In the genomic region with DNA sequence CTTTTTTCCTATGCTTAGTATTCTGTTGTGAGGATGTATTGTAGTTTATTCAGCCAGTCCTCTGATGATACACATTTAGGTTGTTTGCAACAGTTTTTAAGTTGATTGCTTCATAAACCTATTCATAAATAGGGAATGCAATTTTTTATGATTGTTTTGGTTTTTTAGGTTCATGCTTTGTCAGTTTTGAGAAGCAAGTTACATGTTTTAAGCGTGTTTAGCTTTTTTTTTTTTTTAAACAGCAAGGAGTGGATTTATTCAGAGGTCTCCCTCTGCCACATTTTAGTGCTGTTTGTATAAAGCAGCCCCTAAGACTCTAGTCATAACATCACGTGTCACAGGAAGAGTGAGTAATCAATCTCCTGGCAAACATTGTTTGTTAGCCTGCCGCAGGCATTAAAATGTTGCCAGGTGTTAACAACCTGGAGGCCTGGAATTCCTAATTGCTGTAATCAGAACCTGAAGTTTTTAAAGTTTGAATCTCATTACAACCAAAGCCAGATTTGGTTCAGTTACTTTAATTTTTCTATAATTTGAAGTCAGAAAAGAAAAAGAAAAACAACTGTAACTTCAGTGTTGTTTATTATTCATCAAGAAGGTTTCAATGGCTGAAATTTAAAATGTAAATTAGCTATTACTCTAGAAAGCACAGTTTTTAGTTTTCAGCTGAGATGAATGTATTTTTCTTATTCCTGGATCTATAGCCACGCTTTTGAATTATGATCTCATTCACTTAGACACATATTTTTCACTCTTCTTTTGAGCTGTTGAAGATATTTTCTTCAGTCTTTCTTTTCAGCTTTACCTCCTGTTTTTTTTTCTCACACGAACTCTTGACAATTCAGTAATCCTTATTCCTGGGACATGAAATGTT, we compare ENCODE assay signal across 9 cellular contexts. TPM values are rescaled to one million over a fixed set of nuclear protein-coding genes. Genes with fewer than 3 reads are reported as not detected.
A peak's percentile ranks its signal among the peaks of the same experiment; 100 is the strongest.
DNase-seq lines count a peak whose midpoint lies in the region; ATAC-seq, FAIRE-seq and TF ChIP-seq lines count a peak whose summit lies in the region.
"Had no signal": no experiment of that assay in that cellular context is flagged by ENCODE, and none has a peak within 500 bp of the region (broad histone marks: within the 10 kb centered on the region; RNA-seq: fewer than 3 reads in every experiment).

No MANE protein-coding gene starts in this region.

- no peak for FAIRE-seq in GM12891 (lab: Jason Lieb, UNC)

- H3K9me2 ChIP-seq in SK-N-SH = no peaks in the 10 kb centered on the region

- no peaks in the 10 kb centered on the region for H4K20me1 ChIP-seq in SK-N-SH (ENCODE audit: insufficient read depth)

- peak overlapping the region; percentile 10; the same call in 1 of the 2 replicates for H3K9ac ChIP-seq in SK-N-SH

- peaks cover 21% of the 10 kb centered on the region; the same call in 1 of the 2 replicates for H3K79me2 ChIP-seq in SK-N-SH (ENCODE audit: insufficient read depth)

- peaks cover 37% of the 10 kb centered on the region for H3K36me3 Mint-ChIP-seq in activated T-cell treated with anti-CD3 and anti-CD28 coated beads, Interleukin-2, amount 50 U/mL, for 4 hours (ENCODE audit: insufficient read depth)

- TF ChIP-seq CTCF in SK-N-SH (IDR thresholded peaks at IDR 0.05) (no peak), fibroblast of pulmonary artery (IDR thresholded peaks at IDR 0.05; ENCODE audit: low read length, missing control alignments) (no peak)

- peaks cover 2 to 7% of the 10 kb centered on the region in 2 experiments for H3K36me3 ChIP-seq in SK-N-SH (replicated peaks in 1 of 2; ENCODE audit: control insufficient read depth in 1 of 2, insufficient read depth in 2 of 2, low read length in 1 of 2)

- H3K27ac ChIP-seq in SK-N-SH (ENCODE audit: low read depth in 2 of 2, low read length in 1 of 2) = peak overlapping the region; percentile 16 to 33; a peak in 3 of 4 replicates

- no peaks in the 10 kb centered on the region for H3K9me3 Mint-ChIP-seq in activated T-cell treated with anti-CD3 and anti-CD28 coated beads, Interleukin-2, amount 50 U/mL, for 4 hours

- no peaks in the 10 kb centered on the region for H3K9me3 ChIP-seq in SK-N-SH

- TF ChIP-seq RAD21 in SK-N-SH (IDR thresholded peaks at IDR 0.05; ENCODE audit: low read length) = no peak

- H3K4me1 Mint-ChIP-seq in activated T-cell treated with anti-CD3 and anti-CD28 coated beads, Interleukin-2, amount 50 U/mL, for 4 hours (ENCODE audit: low read depth) = peaks cover 76% of the 10 kb centered on the region

- H3K4me3 ChIP-seq in SK-N-SH (ENCODE audit: low read depth in 2 of 2, low read length in 1 of 2) (no peak overlapping the region), fibroblast of pulmonary artery (replicated peaks; ENCODE audit: low read depth, low read length) (no peak overlapping the region)
- H3K4me3 ChIP-seq: skin epidermis had no signal

- no peak for TF ChIP-seq POLR2A in GM12891 (IDR thresholded peaks at IDR 0.05; ENCODE audit: low read depth, low read length)

- no peak for DNase-seq in activated T-cell treated with anti-CD3 and anti-CD28 coated beads, Interleukin-2, amount 50 U/mL, for 4 hours
- DNase-seq in activated T-cell treated with anti-CD3 and anti-CD28 coated beads for 4 hours (no peak), SK-N-SH (no peak), fibroblast of pulmonary artery (ENCODE audit: low read depth) (peak; percentile 69), superior temporal gyrus (ENCODE audit: extremely low spot score) (peak; percentile 16), GM12891 (ENCODE audit: insufficient read length, low spot score) (no peak)

- no peak overlapping the region for H3K4me3 Mint-ChIP-seq in activated T-cell treated with anti-CD3 and anti-CD28 coated beads, Interleukin-2, amount 50 U/mL, for 4 hours

- no peak overlapping the region for H3K4me2 ChIP-seq in SK-N-SH

- CTCF ChIA-PET in SK-N-SH (lab: Yijun Ruan, JAX) = interaction anchor here (0.6 to 4.9 kb wide), 4 partner anchors 9 to 251 kb away, joined by 3 to 108 read pairs (median 70); no protein-coding TSS in a partner anchor

- no peak overlapping the region for H2AFZ ChIP-seq in SK-N-SH (ENCODE audit: low read depth)

- TF ChIP-seq EP300 in SK-N-SH (IDR thresholded peaks at IDR 0.05; ENCODE audit: borderline replicate concordance in 1 of 2, low read depth in 1 of 2, low read length in 1 of 2) = no peak

- POLR2A ChIA-PET in SK-N-SH (lab: Yijun Ruan, JAX) = no interaction called here

- no peaks in the 10 kb centered on the region for H3K27me3 Mint-ChIP-seq in activated T-cell treated with anti-CD3 and anti-CD28 coated beads, Interleukin-2, amount 50 U/mL, for 4 hours (ENCODE audit: low read depth)

- H3K27me3 ChIP-seq in SK-N-SH (ENCODE audit: insufficient read depth) = no peaks in the 10 kb centered on the region

- peaks cover 14% of the 10 kb centered on the region for H3F3A ChIP-seq in SK-N-SH (replicated peaks; ENCODE audit: insufficient read depth)

- peaks cover 0 to 45% of the 10 kb centered on the region in 2 experiments; a peak in 3 of 4 replicates for H3K4me1 ChIP-seq in SK-N-SH (ENCODE audit: control insufficient read depth in 1 of 2, insufficient read depth in 2 of 2, low read depth in 1 of 2, low read length in 1 of 2)

- WGBS in SK-N-SH (ENCODE audit: low lambda C conversion rate) = 46% methylated on average over 5 of the region's 5 CpGs

- peak; percentile 74 to 83 for ATAC-seq in activated T-cell treated with anti-CD3 and anti-CD28 coated beads, Interleukin-2, amount 50 U/mL, for 4 hours
- no peak for ATAC-seq in HG03439 (IDR thresholded peaks at IDR 0.05; ENCODE audit: unreplicated experiment)
- ATAC-seq in HG03175 (IDR thresholded peaks at IDR 0.05; ENCODE audit: unreplicated experiment) = no peak

TF ChIP-seq in SK-N-SH, 30 proteins besides CTCF, POLR2A, EP300 and RAD21:
- no peak for TF ChIP-seq RCOR1 (IDR thresholded peaks at IDR 0.05; ENCODE audit: low read length)
- TF ChIP-seq, protein P1, sequence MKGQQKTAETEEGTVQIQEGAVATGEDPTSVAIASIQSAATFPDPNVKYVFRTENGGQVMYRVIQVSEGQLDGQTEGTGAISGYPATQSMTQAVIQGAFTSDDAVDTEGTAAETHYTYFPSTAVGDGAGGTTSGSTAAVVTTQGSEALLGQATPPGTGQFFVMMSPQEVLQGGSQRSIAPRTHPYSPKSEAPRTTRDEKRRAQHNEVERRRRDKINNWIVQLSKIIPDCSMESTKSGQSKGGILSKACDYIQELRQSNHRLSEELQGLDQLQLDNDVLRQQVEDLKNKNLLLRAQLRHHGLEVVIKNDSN (IDR thresholded peaks at IDR 0.05; ENCODE audit: borderline replicate concordance, low read depth) = peak; percentile 70; the same call in 1 of the 2 replicates
- TF ChIP-seq FOXM1 (IDR thresholded peaks at IDR 0.05; ENCODE audit: low read depth) = 0 out of 2 replicates have a peak, but pooled peaks have one; percentile 5
- TF ChIP-seq JUND (IDR thresholded peaks at IDR 0.05) = peak; percentile 42; the same call in 1 of the 2 replicates
- no peak for TF ChIP-seq YY1 (IDR thresholded peaks at IDR 0.05; ENCODE audit: low read depth)
- TF ChIP-seq NFIC (IDR thresholded peaks at IDR 0.05; ENCODE audit: borderline replicate concordance) = peak; percentile 57
- peak; percentile 74 for TF ChIP-seq TCF12 (IDR thresholded peaks at IDR 0.05)
- TF ChIP-seq FOSL2 (IDR thresholded peaks at IDR 0.05; ENCODE audit: borderline replicate concordance, low read depth) = peak; percentile 50; the same call in 1 of the 2 replicates
- TF ChIP-seq, protein P2, sequence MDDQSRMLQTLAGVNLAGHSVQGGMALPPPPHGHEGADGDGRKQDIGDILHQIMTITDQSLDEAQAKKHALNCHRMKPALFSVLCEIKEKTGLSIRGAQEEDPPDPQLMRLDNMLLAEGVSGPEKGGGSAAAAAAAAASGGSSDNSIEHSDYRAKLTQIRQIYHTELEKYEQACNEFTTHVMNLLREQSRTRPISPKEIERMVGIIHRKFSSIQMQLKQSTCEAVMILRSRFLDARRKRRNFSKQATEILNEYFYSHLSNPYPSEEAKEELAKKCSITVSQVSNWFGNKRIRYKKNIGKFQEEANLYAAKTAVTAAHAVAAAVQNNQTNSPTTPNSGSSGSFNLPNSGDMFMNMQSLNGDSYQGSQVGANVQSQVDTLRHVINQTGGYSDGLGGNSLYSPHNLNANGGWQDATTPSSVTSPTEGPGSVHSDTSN (IDR thresholded peaks at IDR 0.05) = peak; percentile 60

TF ChIP-seq in GM12891, 5 proteins besides CTCF, POLR2A, EP300 and RAD21:
- TF ChIP-seq POU2F2 (IDR thresholded peaks at IDR 0.05; ENCODE audit: low read depth, low read length) = no peak
- TF ChIP-seq POLR2AphosphoS5 (IDR thresholded peaks at IDR 0.05; ENCODE audit: low read depth, low read length) = no peak
- no peak for TF ChIP-seq SPI1 (IDR thresholded peaks at IDR 0.05; ENCODE audit: low read depth, low read length)
- no peak for TF ChIP-seq TAF1 (IDR thresholded peaks at IDR 0.05; ENCODE audit: low read depth, low read length)
- TF ChIP-seq PAX5 (IDR thresholded peaks at IDR 0.05; ENCODE audit: insufficient read depth, low read length, severe bottlenecking) = no peak
TF ChIP-seq in GM12891: peak in this region for 0.

RNA-seq across cellular contexts. Expression of a gene that starts 59.2 kb away (rescaled TPM):
- under 1 TPM; 0.13 to 0.37 (median 0.16) TPM for total RNA-seq in activated T-cell treated with anti-CD3 and anti-CD28 coated beads, Interleukin-2, amount 50 U/mL, for 4 hours
- polyA plus RNA-seq in SK-N-SH (2012; rRNA removed) = 0.07 and 0.13 TPM in 2 replicates
- 0.06 and 0.08 TPM in 2 replicates for polyA plus RNA-seq in SK-N-SH (2012; cell fraction: cytosol; rRNA removed)
- 0.10 and 0.16 TPM in 2 replicates for polyA plus RNA-seq in SK-N-SH (2012; cell fraction: nucleus; rRNA removed)
- not detected for polyA plus RNA-seq in GM12891 (2012; ENCODE audit: low read depth, missing spikeins)

Comparison
In these comparisons a context has a peak if more than half of its experiments do, and no peak if none do; other contexts are left out.
1. ATAC-seq: peak in activated T-cell treated with anti-CD3 and anti-CD28 coated beads, Interleukin-2, amount 50 U/mL, for 4 hours (2 of 2); none in HG03439 (single experiment) and HG03175 (single experiment).
2. DNase-seq: peak in fibroblast of pulmonary artery (single experiment) and superior temporal gyrus (single experiment); none in activated T-cell treated with anti-CD3 and anti-CD28 coated beads, Interleukin-2, amount 50 U/mL, for 4 hours (single experiment), activated T-cell treated with anti-CD3 and anti-CD28 coated beads for 4 hours (single experiment), SK-N-SH (single experiment) and GM12891 (single experiment).